Comparison of ENCODE assay signal across 23 cellular contexts in genomic region chr6:63730311-63730710, GRCh38.
"Had no signal": no experiment of that assay in that cellular context is flagged by ENCODE, and none has a peak within 500 bp of the region (broad histone marks: within the 10 kb centered on the region; RNA-seq: fewer than 3 reads in every experiment).

No MANE protein-coding gene starts in this region.

- H3K27me3 ChIP-seq: left lung, ovary, right atrium auricular region, right lobe of liver, spleen, tibial nerve, uterus had no signal

- H3K4me1 ChIP-seq: left lung, right atrium auricular region, spleen, tibial nerve, uterus had no signal

- ATAC-seq: left colon; left lung; mucosa of descending colon; naive thymus-derived CD4-positive, alpha-beta T cell; natural killer cell treated with Interleukin-12 subunit alpha and Interleukin-12 subunit beta and Interleukin-15 and Interleukin-18, amount 100 ng/mL, for 72 hours; right lobe of liver; stimulated activated memory B cell treated with anti-CD40 and anti-IgM and Interleukin-4, amounts not matched to agents 10 μg/mL and 1 μg/mL and 100 μg/mL, for 72 hours; stimulated activated naive CD8-positive, alpha-beta T cell treated with anti-CD3 and anti-CD28 coated beads, Interleukin-15, amount 100 ng/mL, for 72 hours had no signal

- H3K27ac ChIP-seq: left lung, ovary, right atrium auricular region, right lobe of liver, spleen, tibial nerve, uterus had no signal

- H3K36me3 ChIP-seq: left lung, ovary, right atrium auricular region, right lobe of liver, spleen, tibial nerve, uterus had no signal

- H3K4me3 ChIP-seq: left lung, lung, mucosa of descending colon, ovary, right atrium auricular region, right lobe of liver, spleen, tibial nerve, uterus had no signal

- DNase-seq: hypothalamus; immature natural killer cell; kidney; left colon; left lung; midbrain; mucosa of descending colon; naive thymus-derived CD4-positive, alpha-beta T cell; ovary; right lobe of liver; small intestine; spleen; stimulated activated CD4-positive, alpha-beta T cell treated with anti-CD3 and anti-CD28 coated beads, Interleukin-4, amount 100 ng/mL, for 4 hours; stimulated activated CD8-positive, alpha-beta memory T cell treated with anti-CD3 and anti-CD28 coated beads, Interleukin-4, amount 100 ng/mL, for 48 hours; stimulated activated naive CD4-positive, alpha-beta T cell treated with Interleukin-2 at 50 U/mL for 16 hours; stimulated activated naive CD8-positive, alpha-beta T cell treated with anti-CD3 and anti-CD28 coated beads, Interleukin-15, amount 100 ng/mL, for 72 hours; substantia nigra; uterus had no signal
